In the genomic region with DNA sequence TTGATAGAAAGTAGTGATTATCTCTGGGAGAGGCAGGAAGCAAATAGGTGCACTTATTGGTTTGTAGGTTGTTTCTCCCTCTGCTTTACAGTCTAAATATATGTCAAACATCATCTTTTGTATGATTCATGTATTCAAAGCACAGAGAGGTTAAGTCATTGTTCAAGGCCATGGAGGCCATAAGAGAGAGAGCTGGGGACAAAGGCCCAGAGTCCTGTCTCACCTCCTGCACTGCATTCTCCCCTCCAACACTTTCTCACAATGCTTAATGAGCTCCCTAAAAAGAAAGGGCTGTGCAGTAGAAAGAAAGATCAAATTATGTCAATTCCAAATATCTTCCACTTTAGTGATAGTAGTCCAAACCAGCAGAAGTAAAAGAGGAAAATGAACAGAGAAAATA, we compare ENCODE assay signal across 34 cellular contexts.
"Had no signal": no experiment of that assay in that cellular context is flagged by ENCODE, and none has a peak within 500 bp of the region (broad histone marks: within the 10 kb centered on the region; RNA-seq: fewer than 3 reads in every experiment).

No MANE protein-coding gene starts in this region.

- H3K9ac ChIP-seq: KMS-11 had no signal

- H3K27ac ChIP-seq: KMS-11 had no signal

- H3K4me2 ChIP-seq: KMS-11 had no signal

- H3K36me3 ChIP-seq: MG63 had no signal

- H3K27me3 ChIP-seq: MG63 had no signal

- DNase-seq: Karpas-422, Kasumi-1, MG63, MM.1S, MV-4-11, NCI-H1048, NCI-H1092, NCI-H1092 treated with DMSO at 0.1 percent for 48 hours, NCI-H1105, NCI-H1105 treated with DMSO at 0.1 percent for 48 hours, NCI-H1417, NCI-H1417 treated with DMSO at 0.1 percent for 48 hours, NCI-H1436, NCI-H1436 treated with DMSO at 0.1 percent for 48 hours, NCI-H146, NCI-H1694, NCI-H1694 treated with DMSO at 0.1 percent for 48 hours, NCI-H187, NCI-H187 treated with DMSO at 0.1 percent for 48 hours, NCI-H1930, NCI-H2029, NCI-H2029 treated with DMSO at 0.1 percent for 48 hours, NCI-H2081, NCI-H2081 treated with DMSO at 0.1 percent for 48 hours, NCI-H2107, NCI-H2171, NCI-H2171 treated with DMSO at 0.1 percent for 48 hours, NCI-H2227 treated with DMSO at 0.1 percent for 48 hours, NCI-H226, NCI-H345, NCI-H446, NCI-H446 treated with DMSO at 0.1 percent for 48 hours, NCI-H510A had no signal

- H3K4me3 ChIP-seq: MG63 had no signal
